Comparison of ENCODE assay signal across 8 cellular contexts in the genomic region with DNA sequence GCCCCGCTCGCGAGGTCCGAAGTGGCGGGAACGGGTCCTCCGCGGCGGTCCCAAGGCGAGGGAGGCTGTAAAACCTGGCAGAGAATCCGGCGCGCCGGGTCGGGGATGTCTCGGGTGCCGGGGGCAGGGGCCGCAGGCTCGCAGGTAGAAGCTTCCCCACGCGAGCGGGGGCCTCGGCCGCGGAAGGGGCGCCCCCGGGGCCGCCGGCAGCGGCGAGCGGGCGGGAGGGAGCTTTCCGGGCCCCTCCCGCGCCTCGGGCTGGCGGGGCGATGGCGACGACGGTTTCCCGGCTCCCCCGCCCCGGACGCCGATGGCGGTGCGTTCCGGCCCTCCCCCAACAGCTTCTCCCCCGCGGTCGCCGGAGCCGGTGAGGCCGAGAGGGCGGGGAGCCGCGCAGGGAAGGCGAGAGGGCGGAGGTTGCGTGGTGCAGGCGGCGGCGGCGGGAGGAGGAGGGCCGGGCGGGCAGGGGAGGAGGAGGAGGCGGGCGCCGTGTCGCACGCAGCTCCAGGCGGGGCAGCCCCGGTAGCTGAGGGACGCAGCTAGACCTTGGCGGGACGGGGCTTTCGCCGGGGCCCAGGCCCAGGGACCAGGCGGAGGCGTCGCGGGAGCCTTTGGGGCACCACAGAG. TPM values are rescaled to one million over a fixed set of nuclear protein-coding genes. Genes with fewer than 3 reads are reported as not detected.
DNase-seq lines count a peak whose midpoint lies in the region; ATAC-seq, FAIRE-seq and TF ChIP-seq lines count a peak whose summit lies in the region.

Gene CUL1, plus strand, starts transcription at position 507 of the 627 bp plus-strand sequence. CDS start 31,220 bp downstream, outside the sequence.

- no peak for FAIRE-seq in HepG2 (lab: Jason Lieb, UNC)

- no peak for TF ChIP-seq EP300 in HepG2 (IDR thresholded peaks at IDR 0.05; ENCODE audit: low read depth in 2 of 2, low read length in 2 of 2)
- TF ChIP-seq EP300 in HepG2 (CRISPR knock-in tag; IDR thresholded peaks at IDR 0.05; ENCODE audit: borderline replicate concordance) = no peak

- BruUV-seq in HepG2 (replicated peaks; lab: Mats Ljungman, UMichigan) = no TSS peak

- peak; percentile 62 to 82 for TF ChIP-seq POLR2A in HepG2 (IDR thresholded peaks at IDR 0.05; ENCODE audit: insufficient read depth in 1 of 2, low read depth in 2 of 2, low read length in 2 of 2)

- peak within 1 kb of the TSS; percentile 98 for H3K27ac ChIP-seq in HepG2 (ENCODE audit: extremely low read length, insufficient read depth, low read length)

- H3K4me3 ChIP-seq in AG04449 (ENCODE audit: low read depth, low read length) (peak within 1 kb of the TSS; percentile 75), HepG2 (replicated peaks in 1 of 3; ENCODE audit: insufficient read depth in 1 of 3, low read depth in 2 of 3, low read length in 3 of 3) (peak within 1 kb of the TSS; percentile 84 to 89 (median 88))

- no peak within 1 kb of the TSS for H2AFZ ChIP-seq in HepG2 (ENCODE audit: low read length)

- no peaks in the 10 kb centered on the region for H3K9me3 Mint-ChIP-seq in dendritic cell treated with granulocyte-macrophage colony-stimulating factor and Interleukin-4, amounts not matched to agents 40 ng/mL and 50 ng/mL, for 4 days

- peak within 1 kb of the TSS; percentile 78 for H3K4me2 ChIP-seq in HepG2 (ENCODE audit: low read depth, low read length)

- CTCF ChIA-PET in AG04449 (lab: Yijun Ruan, JAX) = interaction anchor here (1.4 to 1.5 kb wide), 3 partner anchors 122 to 266 kb away, joined by 3 to 5 read pairs (median 4); no protein-coding TSS in a partner anchor
- CTCF ChIA-PET in HepG2 (lab: Yijun Ruan, JAX; ENCODE audit: low intra/inter-chr PET ratio, low total read pairs) = no interaction called here

- TF ChIP-seq RAD21 in HepG2 (CRISPR knock-in tag; IDR thresholded peaks at IDR 0.05) = no peak

- H3K27me3 ChIP-seq in HepG2 (ENCODE audit: control insufficient read depth in 1 of 2, insufficient read depth in 2 of 2, low read length in 2 of 2) = no peaks in the 10 kb centered on the region

- peak within 1 kb of the TSS; percentile 99 for H3K9ac ChIP-seq in HepG2 (ENCODE audit: insufficient read depth, low read depth, low read length)

- intact Hi-C loops in dendritic cell treated with granulocyte-macrophage colony-stimulating factor and Interleukin-4, amounts not matched to agents 40 ng/mL and 50 ng/mL, for 4 days (cut with micrococcal nuclease) = loop anchor here (5.0 to 10.0 kb wide), 2 partner anchors 121 to 266 kb away; no protein-coding TSS in a partner anchor
- intact Hi-C loops in HepG2 (cut with micrococcal nuclease; ENCODE audit: unreplicated experiment) = loop anchor here (10.0 kb wide), 2 partner anchors 124 to 266 kb away; no protein-coding TSS in a partner anchor

- no peaks in the 10 kb centered on the region for H3K27me3 Mint-ChIP-seq in dendritic cell treated with granulocyte-macrophage colony-stimulating factor and Interleukin-4, amounts not matched to agents 40 ng/mL and 50 ng/mL, for 4 days

- peaks cover 45% of the 10 kb centered on the region for H3K4me1 Mint-ChIP-seq in dendritic cell treated with granulocyte-macrophage colony-stimulating factor and Interleukin-4, amounts not matched to agents 40 ng/mL and 50 ng/mL, for 4 days (ENCODE audit: low read depth)

- in situ Hi-C loops in HepG2 (cut with HindIII; ENCODE audit: extremely low pct_ligation_motif_present, low pct_unique_long_range_greater_than_20kb) = no loop called here

- no peaks in the 10 kb centered on the region for H3K9me3 ChIP-seq in HepG2 (ENCODE audit: low read length)

- H3K79me2 ChIP-seq in HepG2 (ENCODE audit: insufficient read depth, low read length) = peaks cover 43% of the 10 kb centered on the region

- no peaks in the 10 kb centered on the region for H3K36me3 ChIP-seq in HepG2 (replicated peaks in 1 of 2; ENCODE audit: control insufficient read depth in 1 of 2, insufficient read depth in 2 of 2, low read length in 2 of 2)

- 0% methylated on average over 4 of the region's 84 CpGs for WGBS in HepG2 (ENCODE audit: low lambda C conversion rate)

- peaks cover 16% of the 10 kb centered on the region for H3K36me3 Mint-ChIP-seq in dendritic cell treated with granulocyte-macrophage colony-stimulating factor and Interleukin-4, amounts not matched to agents 40 ng/mL and 50 ng/mL, for 4 days (ENCODE audit: low read depth)

- H3K4me1 ChIP-seq in HepG2 (ENCODE audit: insufficient read depth, low read length) = peaks cover 47% of the 10 kb centered on the region

- no peak for DNase-seq in AG04449 (ENCODE audit: low read depth, low spot score)
- peak; percentile 48 for DNase-seq in NCI-H226
- DNase-seq in activated CD4-positive, alpha-beta T cell treated with anti-CD3 and anti-CD28 coated beads, Interleukin-2, amount 50 U/mL, for 1 hour = peak; percentile 84
- DNase-seq in HepG2 (ENCODE audit: low spot score) = peak; percentile 46
- DNase-seq in stimulated activated CD4-positive, alpha-beta T cell treated with anti-CD3 and anti-CD28 coated beads, Interleukin-4, amount 100 ng/mL, for 4 hours = peak; percentile 84 to 86

- peak within 1 kb of the TSS; percentile 82 for H3K27ac Mint-ChIP-seq in dendritic cell treated with granulocyte-macrophage colony-stimulating factor and Interleukin-4, amounts not matched to agents 40 ng/mL and 50 ng/mL, for 4 days

- peaks cover 26% of the 10 kb centered on the region for H4K20me1 ChIP-seq in HepG2 (ENCODE audit: insufficient read depth, low read length)

- ATAC-seq in GM18861 (IDR thresholded peaks at IDR 0.05; ENCODE audit: unreplicated experiment) = peak; percentile 44
- peak; percentile 60 for ATAC-seq in HG03066 (IDR thresholded peaks at IDR 0.05; ENCODE audit: low read depth, unreplicated experiment)
- ATAC-seq in HepG2 = peak; percentile 83

- TF ChIP-seq CTCF in AG04449 (IDR thresholded peaks at IDR 0.05; ENCODE audit: insufficient read depth, low read length, missing control alignments) (no peak), HepG2 (CRISPR knock-in tag; IDR thresholded peaks at IDR 0.05) (0 out of 2 replicates have a peak, but pooled peaks have one; percentile 4)

- peak within 1 kb of the TSS; percentile 91 for H3K4me3 Mint-ChIP-seq in dendritic cell treated with granulocyte-macrophage colony-stimulating factor and Interleukin-4, amounts not matched to agents 40 ng/mL and 50 ng/mL, for 4 days

- POLR2A ChIA-PET in AG04449 (lab: Yijun Ruan, JAX) = interaction anchor here (0.9 to 1.6 kb wide), 8 partner anchors 12 to 497 kb away, joined by 3 to 6 read pairs (median 3); partner anchors contain the start of gene ZNF282
- POLR2A ChIA-PET in HepG2 (lab: Yijun Ruan, JAX) = interaction anchor here (0.5 to 1.8 kb wide), 6 partner anchors 9 to 442 kb away, joined by 3 to 7 read pairs (median 3); no protein-coding TSS in a partner anchor

TF ChIP-seq in HepG2, 621 proteins besides CTCF, POLR2A, EP300 and RAD21 (continues in another document):
- TF ChIP-seq PLSCR1 (CRISPR knock-in tag; IDR thresholded peaks at IDR 0.05; ENCODE audit: borderline replicate concordance) (no peak), ZNF550 (CRISPR knock-in tag; IDR thresholded peaks at IDR 0.05; ENCODE audit: borderline replicate concordance) (no peak)
- TF ChIP-seq, protein P1, sequence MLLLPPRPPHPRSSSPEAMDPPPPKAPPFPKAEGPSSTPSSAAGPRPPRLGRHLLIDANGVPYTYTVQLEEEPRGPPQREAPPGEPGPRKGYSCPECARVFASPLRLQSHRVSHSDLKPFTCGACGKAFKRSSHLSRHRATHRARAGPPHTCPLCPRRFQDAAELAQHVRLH (CRISPR knock-in tag; IDR thresholded peaks at IDR 0.05; ENCODE audit: borderline replicate concordance, low read depth) = no peak

RNA-seq across cellular contexts. Expression of gene CUL1, which starts in this region (rescaled TPM):
- total RNA-seq in HepG2 (2016; rRNA removed; fragmentation: Illumina TruSeq; extraction: Trizol) = 45.9 and 80.4 TPM in 2 replicates
- total RNA-seq in HepG2 (2016; cell fraction: cytosol; rRNA removed; fragmentation: Illumina TruSeq; extraction: Trizol; ENCODE audit: low read depth) = 10.9 and 12.4 TPM in 2 replicates
- 46.4 and 78.8 TPM in 2 replicates for total RNA-seq in HepG2 (2016; cell fraction: insoluble cytoplasmic fraction; rRNA removed; fragmentation: Illumina TruSeq; extraction: Trizol)
- total RNA-seq in HepG2 (2016; cell fraction: membrane; rRNA removed; fragmentation: Illumina TruSeq; extraction: Trizol) = 32.7 and 35.8 TPM in 2 replicates
- 32.2 and 36.2 TPM in 2 replicates for total RNA-seq in HepG2 (2016; cell fraction: nucleus; rRNA removed; fragmentation: Illumina TruSeq; extraction: Trizol)
- 27.6 and 30.1 TPM in 2 replicates for polyA plus RNA-seq in HepG2 (2011; rRNA removed)
- polyA plus RNA-seq in HepG2 (2011; cell fraction: cytosol; rRNA removed) = 18.4 and 25.3 TPM in 2 replicates
- polyA plus RNA-seq in HepG2 (2011; cell fraction: nucleus; rRNA removed) = 13.1 and 15.9 TPM in 2 replicates
- polyA plus RNA-seq in HepG2 (2012) = 31.9 and 36.9 TPM in 2 replicates
- 7.9 and 9.9 TPM in 2 replicates for polyA plus RNA-seq in HepG2 (2016; cell fraction: cytosol; fragmentation: Illumina TruSeq; extraction: Trizol; ENCODE audit: low read depth)
- 82.8 and 83.4 TPM in 2 replicates for polyA plus RNA-seq in HepG2 (2016; cell fraction: insoluble cytoplasmic fraction; fragmentation: Illumina TruSeq; extraction: Trizol; ENCODE audit: low read depth)
- polyA plus RNA-seq in HepG2 (2016; cell fraction: membrane; fragmentation: Illumina TruSeq; extraction: Trizol; ENCODE audit: low read depth) = 20.2 and 22.6 TPM in 2 replicates
- 45.2 and 47.0 TPM in 2 replicates for polyA plus RNA-seq in HepG2 (2016; cell fraction: nucleus; fragmentation: Illumina TruSeq; extraction: Trizol; ENCODE audit: insufficient read depth, low read depth)
- 16.1 and 32.8 TPM in 2 replicates for polyA minus RNA-seq in HepG2 (2011; rRNA and poly(A)+ RNA removed; ENCODE audit: low replicate concordance)
- 22.8 and 24.1 TPM in 2 replicates for polyA minus RNA-seq in HepG2 (2011; cell fraction: cytosol; rRNA and poly(A)+ RNA removed)
- 25.6 and 32.2 TPM in 2 replicates for polyA minus RNA-seq in HepG2 (2011; cell fraction: nucleus; rRNA and poly(A)+ RNA removed)
